In genomic region chr10:94288361-94289116, GRCh38 we compare ENCODE assay signal across 18 cellular contexts.
"Had no signal": no experiment of that assay in that cellular context is flagged by ENCODE, and none has a peak within 500 bp of the region (broad histone marks: within the 10 kb centered on the region; RNA-seq: fewer than 3 reads in every experiment).

No MANE protein-coding gene starts in this region.

- H3K27me3 ChIP-seq: heart right ventricle, tibial nerve, uterus had no signal

- H3K4me3 Mint-ChIP-seq: activated CD4-positive, alpha-beta T cell treated with anti-CD3 and anti-CD28 coated beads, Interleukin-2, amount 10 ng/mL, durations not matched to agents 24 days and 14 days; activated CD8-positive, alpha-beta T cell treated with anti-CD3 and anti-CD28 coated beads for 36 hours; activated naive CD4-positive, alpha-beta T cell treated with anti-CD3 and anti-CD28 coated beads, Interleukin-2, amount 10 ng/mL, durations not matched to agents 7 days and 5 days; activated naive CD8-positive, alpha-beta T cell treated with anti-CD3 and anti-CD28 coated beads, Interleukin-2, amount 50 U/mL, for 24 hours; activated T-cell treated with anti-CD3 and anti-CD28 coated beads, Interleukin-2, amount 50 U/mL, for 24 hours; brain; memory B cell; stimulated activated naive CD8-positive, alpha-beta T cell treated with anti-CD3 and anti-CD28 coated beads, Interleukin-15, Interleukin-2, amounts not matched to agents 100 ng/mL and 50 ng/mL, for 24 hours had no signal

- H3K36me3 ChIP-seq: neutrophil, uterus had no signal

- ATAC-seq: activated CD8-positive, alpha-beta T cell treated with anti-CD3 and anti-CD28 coated beads for 36 hours; activated naive CD8-positive, alpha-beta T cell treated with anti-CD3 and anti-CD28 coated beads, Interleukin-2, amount 50 U/mL, for 24 hours; left ventricle myocardium superior had no signal

- H3K9me3 Mint-ChIP-seq: activated CD4-positive, alpha-beta T cell treated with anti-CD3 and anti-CD28 coated beads, Interleukin-2, amount 10 ng/mL, durations not matched to agents 24 days and 14 days; activated CD8-positive, alpha-beta T cell treated with anti-CD3 and anti-CD28 coated beads for 36 hours; activated naive CD4-positive, alpha-beta T cell treated with anti-CD3 and anti-CD28 coated beads, Interleukin-2, amount 10 ng/mL, durations not matched to agents 7 days and 5 days; activated naive CD8-positive, alpha-beta T cell treated with anti-CD3 and anti-CD28 coated beads, Interleukin-2, amount 50 U/mL, for 24 hours; activated T-cell treated with anti-CD3 and anti-CD28 coated beads, Interleukin-2, amount 50 U/mL, for 24 hours; brain; memory B cell; stimulated activated naive CD8-positive, alpha-beta T cell treated with anti-CD3 and anti-CD28 coated beads, Interleukin-15, Interleukin-2, amounts not matched to agents 100 ng/mL and 50 ng/mL, for 24 hours had no signal

- H3K4me1 Mint-ChIP-seq: activated naive CD8-positive, alpha-beta T cell treated with anti-CD3 and anti-CD28 coated beads, Interleukin-2, amount 50 U/mL, for 24 hours; memory B cell had no signal

- H3K27ac ChIP-seq: coronary artery, heart right ventricle, neutrophil, tibial nerve had no signal

- H3K4me3 ChIP-seq: coronary artery, heart right ventricle, tibial nerve, uterus had no signal

- DNase-seq: activated CD4-positive, alpha-beta T cell treated with anti-CD3 and anti-CD28 coated beads, Interleukin-2, amount 10 ng/mL, durations not matched to agents 24 days and 14 days; activated CD8-positive, alpha-beta T cell treated with anti-CD3 and anti-CD28 coated beads for 36 hours; activated naive CD4-positive, alpha-beta T cell treated with anti-CD3 and anti-CD28 coated beads, Interleukin-2, amount 10 ng/mL, durations not matched to agents 7 days and 5 days; activated naive CD8-positive, alpha-beta T cell treated with anti-CD3 and anti-CD28 coated beads, Interleukin-2, amount 50 U/mL, for 24 hours; activated T-cell treated with anti-CD3 and anti-CD28 coated beads, Interleukin-2, amount 50 U/mL, for 24 hours; central memory CD4-positive, alpha-beta T cell; erythroblast; heart right ventricle; left ventricle myocardium superior; T-helper 1 cell; T-helper 9 cell; uterus had no signal

- H3K9me3 ChIP-seq: heart right ventricle, neutrophil, tibial nerve, uterus had no signal

- H3K36me3 Mint-ChIP-seq: activated naive CD4-positive, alpha-beta T cell treated with anti-CD3 and anti-CD28 coated beads, Interleukin-2, amount 10 ng/mL, durations not matched to agents 7 days and 5 days; memory B cell had no signal

- H3K27ac Mint-ChIP-seq: activated CD4-positive, alpha-beta T cell treated with anti-CD3 and anti-CD28 coated beads, Interleukin-2, amount 10 ng/mL, durations not matched to agents 24 days and 14 days; activated CD8-positive, alpha-beta T cell treated with anti-CD3 and anti-CD28 coated beads for 36 hours; activated naive CD4-positive, alpha-beta T cell treated with anti-CD3 and anti-CD28 coated beads, Interleukin-2, amount 10 ng/mL, durations not matched to agents 7 days and 5 days; activated naive CD8-positive, alpha-beta T cell treated with anti-CD3 and anti-CD28 coated beads, Interleukin-2, amount 50 U/mL, for 24 hours; activated T-cell treated with anti-CD3 and anti-CD28 coated beads, Interleukin-2, amount 50 U/mL, for 24 hours; memory B cell; stimulated activated naive CD8-positive, alpha-beta T cell treated with anti-CD3 and anti-CD28 coated beads, Interleukin-15, Interleukin-2, amounts not matched to agents 100 ng/mL and 50 ng/mL, for 24 hours had no signal
